Comparison of ENCODE assay signal across 2 cellular contexts in genomic region chr6:167238169-167238693, GRCh38.
TF ChIP-seq lines count a peak whose summit lies in the region.

No MANE protein-coding gene starts in this region.

TF ChIP-seq in WTC11, 78 proteins besides CTCF, POLR2A, EP300 and RAD21 (continued from another document):
- 0 out of 2 replicates have a peak, but pooled peaks have one; percentile 24 for TF ChIP-seq ATF1 (CRISPR knock-in tag; IDR thresholded peaks at IDR 0.05)
- no peak; the same call in 1 of the 2 replicates for TF ChIP-seq GABPB1 (CRISPR knock-in tag; IDR thresholded peaks at IDR 0.05)
- 0 out of 2 replicates have a peak, but pooled peaks have one; percentile 35 for TF ChIP-seq ESRRA (CRISPR knock-in tag; IDR thresholded peaks at IDR 0.05; ENCODE audit: borderline replicate concordance)
- TF ChIP-seq ETV6 (CRISPR knock-in tag; IDR thresholded peaks at IDR 0.05): 0 out of 2 replicates have a peak, but pooled peaks have one; percentile 60

TF ChIP-seq in liver, 16 proteins besides CTCF, POLR2A, EP300 and RAD21 (continued from another document):
- TF ChIP-seq, protein P1, sequence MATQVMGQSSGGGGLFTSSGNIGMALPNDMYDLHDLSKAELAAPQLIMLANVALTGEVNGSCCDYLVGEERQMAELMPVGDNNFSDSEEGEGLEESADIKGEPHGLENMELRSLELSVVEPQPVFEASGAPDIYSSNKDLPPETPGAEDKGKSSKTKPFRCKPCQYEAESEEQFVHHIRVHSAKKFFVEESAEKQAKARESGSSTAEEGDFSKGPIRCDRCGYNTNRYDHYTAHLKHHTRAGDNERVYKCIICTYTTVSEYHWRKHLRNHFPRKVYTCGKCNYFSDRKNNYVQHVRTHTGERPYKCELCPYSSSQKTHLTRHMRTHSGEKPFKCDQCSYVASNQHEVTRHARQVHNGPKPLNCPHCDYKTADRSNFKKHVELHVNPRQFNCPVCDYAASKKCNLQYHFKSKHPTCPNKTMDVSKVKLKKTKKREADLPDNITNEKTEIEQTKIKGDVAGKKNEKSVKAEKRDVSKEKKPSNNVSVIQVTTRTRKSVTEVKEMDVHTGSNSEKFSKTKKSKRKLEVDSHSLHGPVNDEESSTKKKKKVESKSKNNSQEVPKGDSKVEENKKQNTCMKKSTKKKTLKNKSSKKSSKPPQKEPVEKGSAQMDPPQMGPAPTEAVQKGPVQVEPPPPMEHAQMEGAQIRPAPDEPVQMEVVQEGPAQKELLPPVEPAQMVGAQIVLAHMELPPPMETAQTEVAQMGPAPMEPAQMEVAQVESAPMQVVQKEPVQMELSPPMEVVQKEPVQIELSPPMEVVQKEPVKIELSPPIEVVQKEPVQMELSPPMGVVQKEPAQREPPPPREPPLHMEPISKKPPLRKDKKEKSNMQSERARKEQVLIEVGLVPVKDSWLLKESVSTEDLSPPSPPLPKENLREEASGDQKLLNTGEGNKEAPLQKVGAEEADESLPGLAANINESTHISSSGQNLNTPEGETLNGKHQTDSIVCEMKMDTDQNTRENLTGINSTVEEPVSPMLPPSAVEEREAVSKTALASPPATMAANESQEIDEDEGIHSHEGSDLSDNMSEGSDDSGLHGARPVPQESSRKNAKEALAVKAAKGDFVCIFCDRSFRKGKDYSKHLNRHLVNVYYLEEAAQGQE (IDR thresholded peaks at IDR 0.05): no peak
- TF ChIP-seq EGR1 (IDR thresholded peaks at IDR 0.05; ENCODE audit: low read depth in 2 of 2): no peak
- no peak for TF ChIP-seq FOXA1 (IDR thresholded peaks at IDR 0.05)
- no peak for TF ChIP-seq ZBTB33 (IDR thresholded peaks at IDR 0.05)
- peak; percentile 14 to 64 for TF ChIP-seq HNF4A (conservative IDR thresholded peaks at IDR 0.05)
- no peak for TF ChIP-seq TAF1 (conservative IDR thresholded peaks at IDR 0.05)
- TF ChIP-seq SP1 (IDR thresholded peaks at IDR 0.05): no peak
- TF ChIP-seq, protein P2, sequence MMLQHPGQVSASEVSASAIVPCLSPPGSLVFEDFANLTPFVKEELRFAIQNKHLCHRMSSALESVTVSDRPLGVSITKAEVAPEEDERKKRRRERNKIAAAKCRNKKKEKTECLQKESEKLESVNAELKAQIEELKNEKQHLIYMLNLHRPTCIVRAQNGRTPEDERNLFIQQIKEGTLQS (IDR thresholded peaks at IDR 0.05): no peak
- TF ChIP-seq, protein P3, sequence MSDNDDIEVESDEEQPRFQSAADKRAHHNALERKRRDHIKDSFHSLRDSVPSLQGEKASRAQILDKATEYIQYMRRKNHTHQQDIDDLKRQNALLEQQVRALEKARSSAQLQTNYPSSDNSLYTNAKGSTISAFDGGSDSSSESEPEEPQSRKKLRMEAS (IDR thresholded peaks at IDR 0.05): no peak
- no peak for TF ChIP-seq FOXA2 (IDR thresholded peaks at IDR 0.05)
- TF ChIP-seq YY1 (IDR thresholded peaks at IDR 0.05): no peak
TF ChIP-seq in liver: peak in this region for 3.
